23 cellular contexts compared by ENCODE assay signal in the genomic region with DNA sequence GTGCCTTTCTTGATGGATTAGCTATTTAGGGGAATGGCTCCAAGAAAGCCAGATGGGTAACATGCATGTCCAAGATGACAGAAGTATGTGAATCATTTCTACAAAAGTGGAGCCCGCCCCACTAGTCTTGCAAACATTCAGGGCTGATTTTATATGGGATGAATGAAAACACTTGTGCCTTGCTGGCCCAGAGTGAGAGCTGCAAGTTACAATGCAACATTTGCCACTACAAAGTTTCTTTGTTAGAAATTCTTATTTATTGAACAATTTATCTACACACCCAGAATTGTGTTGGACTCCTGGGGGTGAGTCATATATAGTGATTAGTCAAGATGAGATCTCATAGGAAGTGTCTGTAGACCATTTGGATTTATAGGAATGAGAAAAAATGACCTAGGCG. TPM values are rescaled to one million over a fixed set of nuclear protein-coding genes. Genes with fewer than 3 reads are reported as not detected.
A peak's percentile ranks its signal among the peaks of the same experiment; 100 is the strongest.
DNase-seq lines count a peak whose midpoint lies in the region; ATAC-seq, FAIRE-seq and TF ChIP-seq lines count a peak whose summit lies in the region.
"Had no signal": no experiment of that assay in that cellular context is flagged by ENCODE, and none has a peak within 500 bp of the region (broad histone marks: within the 10 kb centered on the region; RNA-seq: fewer than 3 reads in every experiment).

No MANE protein-coding gene starts in this region.

- H3K4me1 ChIP-seq in ACC112 (ENCODE audit: control insufficient read depth, insufficient read depth, low read length, unreplicated experiment) = peaks cover 19% of the 10 kb centered on the region
- H3K4me1 ChIP-seq: sigmoid colon had no signal

- peak; percentile 81 for DNase-seq in HCEC 1CT
- peak; percentile 68 for DNase-seq in SK-MEL-5 (ENCODE audit: low read depth, low spot score)
- DNase-seq in foreskin fibroblast = peak; percentile 50 to 75
- DNase-seq in D721Med (ENCODE audit: insufficient read length, low spot score) = no peak
- no peak for DNase-seq in GM19238 (ENCODE audit: insufficient read length, low spot score)
- DNase-seq in glutamatergic neuron = no peak
- DNase-seq: ACHN; activated CD4-positive, alpha-beta T cell treated with anti-CD3 and anti-CD28 coated beads, Interleukin-2, amount 50 U/mL, for 1 hour; activated naive CD4-positive, alpha-beta T cell treated with anti-CD3 and anti-CD28 coated beads, Interleukin-2, amount 10 ng/mL, durations not matched to agents 7 days and 5 days; CD4-positive, alpha-beta memory T cell; DND-41; endodermal cell; left ventricle myocardium superior; MM.1S; NCI-H2227 treated with DMSO at 0.1 percent for 48 hours; occipital lobe; sigmoid colon; stimulated activated CD4-positive, alpha-beta T cell treated with anti-CD3 and anti-CD28 coated beads, Interleukin-1b, Interleukin-23, amount 100 ng/mL, for 48 hours had no signal

- H3K27me3 ChIP-seq in ACC112 (ENCODE audit: insufficient read depth, low read length) = no peaks in the 10 kb centered on the region
- H3K27me3 ChIP-seq: sigmoid colon had no signal

- peaks cover 7% of the 10 kb centered on the region for H3K36me3 Mint-ChIP-seq in glutamatergic neuron (ENCODE audit: unreplicated experiment)
- H3K36me3 Mint-ChIP-seq: activated naive CD4-positive, alpha-beta T cell treated with anti-CD3 and anti-CD28 coated beads, Interleukin-2, amount 10 ng/mL, durations not matched to agents 7 days and 5 days; CD4-positive, alpha-beta memory T cell; type B pancreatic cell had no signal

- no peaks in the 10 kb centered on the region for H3K79me2 ChIP-seq in ACC112 (ENCODE audit: control insufficient read depth, insufficient read depth, low read length, unreplicated experiment)

- no peaks in the 10 kb centered on the region for H3K4me1 Mint-ChIP-seq in glutamatergic neuron (ENCODE audit: low read depth, unreplicated experiment)
- H3K4me1 Mint-ChIP-seq: activated naive CD4-positive, alpha-beta T cell treated with anti-CD3 and anti-CD28 coated beads, Interleukin-2, amount 10 ng/mL, durations not matched to agents 7 days and 5 days; CD4-positive, alpha-beta memory T cell had no signal

- H2AFZ ChIP-seq in ACC112 (ENCODE audit: low read length, unreplicated experiment) = no peak overlapping the region

- TF ChIP-seq CTCF in foreskin fibroblast (IDR thresholded peaks at IDR 0.05; ENCODE audit: low read depth, low read length) = no peak
- no peak for TF ChIP-seq CTCF in D721Med (IDR thresholded peaks at IDR 0.05; ENCODE audit: insufficient read depth, missing control alignments)
- no peak for TF ChIP-seq CTCF in glutamatergic neuron (IDR thresholded peaks at IDR 0.05; ENCODE audit: partially characterized antibody, unreplicated experiment)

- in situ Hi-C loops in SK-MEL-5 (cut with HindIII; ENCODE audit: low pct_unique_long_range_greater_than_20kb, low sequenced_read_pairs) = no loop called here

- H3K4me3 ChIP-seq in ACC112 (ENCODE audit: low read depth, low read length) (no peak overlapping the region), foreskin fibroblast (ENCODE audit: low read depth in 1 of 2, low read length in 2 of 2) (no peak overlapping the region)
- H3K4me3 ChIP-seq: sigmoid colon had no signal

- no peaks in the 10 kb centered on the region for H3K9me3 Mint-ChIP-seq in glutamatergic neuron (ENCODE audit: unreplicated experiment)
- H3K9me3 Mint-ChIP-seq: activated naive CD4-positive, alpha-beta T cell treated with anti-CD3 and anti-CD28 coated beads, Interleukin-2, amount 10 ng/mL, durations not matched to agents 7 days and 5 days; endodermal cell; type B pancreatic cell had no signal

- FAIRE-seq in D721Med (lab: Jason Lieb, UNC) = no peak
- FAIRE-seq: HepG2 had no signal

- no peak overlapping the region for H3K4me3 Mint-ChIP-seq in glutamatergic neuron (ENCODE audit: unreplicated experiment)
- H3K4me3 Mint-ChIP-seq: activated naive CD4-positive, alpha-beta T cell treated with anti-CD3 and anti-CD28 coated beads, Interleukin-2, amount 10 ng/mL, durations not matched to agents 7 days and 5 days; CD4-positive, alpha-beta memory T cell; endodermal cell; stimulated activated naive CD8-positive, alpha-beta T cell treated with anti-CD3 and anti-CD28 coated beads, Interleukin-15, Interleukin-2, amounts not matched to agents 100 ng/mL and 50 ng/mL, for 24 hours; type B pancreatic cell had no signal

- no peaks in the 10 kb centered on the region; the same call in 1 of the 2 replicates for H3K36me3 ChIP-seq in ACC112 (ENCODE audit: insufficient read depth, low read length)
- H3K36me3 ChIP-seq: sigmoid colon had no signal

- no peak overlapping the region for H3K27ac Mint-ChIP-seq in glutamatergic neuron (ENCODE audit: unreplicated experiment)
- H3K27ac Mint-ChIP-seq: activated naive CD4-positive, alpha-beta T cell treated with anti-CD3 and anti-CD28 coated beads, Interleukin-2, amount 10 ng/mL, durations not matched to agents 7 days and 5 days; CD4-positive, alpha-beta memory T cell; endodermal cell; stimulated activated naive CD8-positive, alpha-beta T cell treated with anti-CD3 and anti-CD28 coated beads, Interleukin-15, Interleukin-2, amounts not matched to agents 100 ng/mL and 50 ng/mL, for 24 hours; type B pancreatic cell had no signal

- ATAC-seq in HG03159 (IDR thresholded peaks at IDR 0.05; ENCODE audit: unreplicated experiment) = no peak
- ATAC-seq: HepG2, left ventricle myocardium superior had no signal

- H3K27me3 Mint-ChIP-seq in glutamatergic neuron (ENCODE audit: unreplicated experiment) = no peaks in the 10 kb centered on the region
- H3K27me3 Mint-ChIP-seq: activated naive CD4-positive, alpha-beta T cell treated with anti-CD3 and anti-CD28 coated beads, Interleukin-2, amount 10 ng/mL, durations not matched to agents 7 days and 5 days; type B pancreatic cell had no signal

- H3K27ac ChIP-seq in ACC112 (ENCODE audit: low read depth, low read length) = peak overlapping the region; percentile 48
- H3K27ac ChIP-seq: sigmoid colon had no signal

RNA-seq across cellular contexts. Expression of a gene that starts 53.3 kb away (rescaled TPM):
- 91.7 and 94.0 TPM in 2 replicates for total RNA-seq in SK-MEL-5 (2014; rRNA removed; shearing (Covaris generic))
- polyA plus RNA-seq in SK-MEL-5 (2015; cell fraction: cytosol; rRNA removed) = 107 and 163 TPM in 2 replicates
- 81.7 and 91.8 TPM in 2 replicates for polyA plus RNA-seq in SK-MEL-5 (2015; cell fraction: nucleus; rRNA removed)
- total RNA-seq in glutamatergic neuron (ENCODE audit: unreplicated experiment) = 33.9 TPM

Comparison
In these comparisons a context has a peak if more than half of its experiments do, and no peak if none do; other contexts are left out.
1. DNase-seq: peak in HCEC 1CT (single experiment), SK-MEL-5 (single experiment) and foreskin fibroblast (2 of 2); none in D721Med (single experiment), GM19238 (single experiment) and glutamatergic neuron (single experiment).